1 cellular context compared by ENCODE assay signal in genomic region chr4:139243448-139244365, GRCh38.
TF ChIP-seq lines count a peak whose summit lies in the region.

No MANE protein-coding gene starts in this region.

TF ChIP-seq in K562, 482 proteins besides CTCF, POLR2A, EP300 and RAD21 (continued from another document and continues in another):
- TF ChIP-seq HOMEZ (CRISPR knock-in tag; IDR thresholded peaks at IDR 0.05) (no peak), NR0B1 (IDR thresholded peaks at IDR 0.05; ENCODE audit: partially characterized antibody) (no peak), EGR1 (conservative IDR thresholded peaks at IDR 0.05) (no peak), CEBPB (tag; IDR thresholded peaks at IDR 0.05) (peak; percentile 52), HINFP (tag; conservative IDR thresholded peaks at IDR 0.05; ENCODE audit: low read depth) (no peak), GABPA (tag; conservative IDR thresholded peaks at IDR 0.05; ENCODE audit: low read depth) (no peak), IFI16 (CRISPR knock-in tag; IDR thresholded peaks at IDR 0.05) (no peak), SRSF9 (IDR thresholded peaks at IDR 0.05; ENCODE audit: borderline replicate concordance, low read depth, low read length) (no peak), BRF1 (IDR thresholded peaks at IDR 0.05; ENCODE audit: borderline replicate concordance, extremely low read depth, insufficient read length) (no peak), ID3 (CRISPR knock-in tag; IDR thresholded peaks at IDR 0.05) (no peak), ID3 (tag; IDR thresholded peaks at IDR 0.05) (no peak), ARNT (IDR thresholded peaks at IDR 0.05) (no peak), KLF6 (CRISPR knock-in tag; IDR thresholded peaks at IDR 0.05; ENCODE audit: borderline replicate concordance) (no peak), ZBTB12 (CRISPR knock-in tag; IDR thresholded peaks at IDR 0.05) (no peak), NR4A1 (CRISPR knock-in tag; IDR thresholded peaks at IDR 0.05) (no peak), NR4A1 (tag; IDR thresholded peaks at IDR 0.05) (no peak), RNF2 (IDR thresholded peaks at IDR 0.05) (no peak), HCFC1 (IDR thresholded peaks at IDR 0.05; ENCODE audit: low read depth, low read length) (no peak), DLX4 (CRISPR knock-in tag; IDR thresholded peaks at IDR 0.05) (no peak), MYBL2 (IDR thresholded peaks at IDR 0.05; ENCODE audit: low read depth) (no peak), MYBL2 (CRISPR knock-in tag; IDR thresholded peaks at IDR 0.05; ENCODE audit: borderline replicate concordance) (no peak), KDM5B (IDR thresholded peaks at IDR 0.05; ENCODE audit: insufficient replicate concordance, low read depth, low read length) (no peak), HSF4 (CRISPR knock-in tag; IDR thresholded peaks at IDR 0.05; ENCODE audit: borderline replicate concordance) (no peak), RBM17 (IDR thresholded peaks at IDR 0.05; ENCODE audit: borderline replicate concordance, low read depth, low read length) (no peak), HNRNPK (IDR thresholded peaks at IDR 0.05; ENCODE audit: low read depth, low read length, poor library complexity, severe bottlenecking) (no peak), ZNF133 (CRISPR knock-in tag; IDR thresholded peaks at IDR 0.05) (no peak), POLR3A (IDR thresholded peaks at IDR 0.05; ENCODE audit: borderline replicate concordance, extremely low read depth, insufficient read depth, insufficient read length) (no peak), ZBTB11 (CRISPR knock-in tag; IDR thresholded peaks at IDR 0.05) (no peak), NCOA4 (IDR thresholded peaks at IDR 0.05; ENCODE audit: partially characterized antibody) (no peak), LCOR (CRISPR knock-in tag; IDR thresholded peaks at IDR 0.05) (no peak), ZNF274 (IDR thresholded peaks at IDR 0.05; ENCODE audit: borderline replicate concordance, low read depth, low read length) (no peak), CHD4 (IDR thresholded peaks at IDR 0.05; ENCODE audit: insufficient read depth, insufficient replicate concordance, low read depth, low read length, poor library complexity, severe bottlenecking) (no peak), ATF7 (IDR thresholded peaks at IDR 0.05) (no peak), HDAC6 (IDR thresholded peaks at IDR 0.05; ENCODE audit: low read depth, low read length) (no peak), NCOA1 (IDR thresholded peaks at IDR 0.05; ENCODE audit: low read depth) (no peak), ZNF316 (IDR thresholded peaks at IDR 0.05) (no peak), CEBPG (CRISPR knock-in tag; IDR thresholded peaks at IDR 0.05) (no peak), CEBPG (tag; conservative IDR thresholded peaks at IDR 0.05 in 1 of 2, IDR thresholded peaks at IDR 0.05 in 1 of 2) (no peak), LEF1 (IDR thresholded peaks at IDR 0.05) (no peak), SMARCA4 (IDR thresholded peaks at IDR 0.05) (0 out of 2 replicates have a peak, but pooled peaks have one; percentile 21), MAX (CRISPR knock-in tag; IDR thresholded peaks at IDR 0.05) (no peak), ZNF609 (CRISPR knock-in tag; IDR thresholded peaks at IDR 0.05; ENCODE audit: borderline replicate concordance) (no peak), ZNF445 (CRISPR knock-in tag; IDR thresholded peaks at IDR 0.05; ENCODE audit: low read depth) (no peak), NCOR1 (IDR thresholded peaks at IDR 0.05) (no peak), TEAD2 (tag; IDR thresholded peaks at IDR 0.05) (no peak), CBFA2T3 (IDR thresholded peaks at IDR 0.05) (peak; percentile 44), ZBTB9 (CRISPR knock-in tag; IDR thresholded peaks at IDR 0.05) (no peak), HNRNPUL1 (IDR thresholded peaks at IDR 0.05; ENCODE audit: low read length) (no peak), MEIS2 (IDR thresholded peaks at IDR 0.05; ENCODE audit: partially characterized antibody) (peak; percentile 8), MYNN (IDR thresholded peaks at IDR 0.05) (no peak), MYNN (CRISPR knock-in tag; IDR thresholded peaks at IDR 0.05) (no peak), KDM1A (IDR thresholded peaks at IDR 0.05) (peak in 1 of 2 experiments; percentile 39; a peak in 1 of 4 replicates), SAFB2 (IDR thresholded peaks at IDR 0.05; ENCODE audit: borderline replicate concordance, low read depth, low read length, severe bottlenecking) (no peak), ZNF280B (CRISPR knock-in tag; IDR thresholded peaks at IDR 0.05) (no peak), RHOXF2B (CRISPR knock-in tag; conservative IDR thresholded peaks at IDR 0.05) (no peak)
